8 cellular contexts compared by ENCODE assay signal in the genomic region with DNA sequence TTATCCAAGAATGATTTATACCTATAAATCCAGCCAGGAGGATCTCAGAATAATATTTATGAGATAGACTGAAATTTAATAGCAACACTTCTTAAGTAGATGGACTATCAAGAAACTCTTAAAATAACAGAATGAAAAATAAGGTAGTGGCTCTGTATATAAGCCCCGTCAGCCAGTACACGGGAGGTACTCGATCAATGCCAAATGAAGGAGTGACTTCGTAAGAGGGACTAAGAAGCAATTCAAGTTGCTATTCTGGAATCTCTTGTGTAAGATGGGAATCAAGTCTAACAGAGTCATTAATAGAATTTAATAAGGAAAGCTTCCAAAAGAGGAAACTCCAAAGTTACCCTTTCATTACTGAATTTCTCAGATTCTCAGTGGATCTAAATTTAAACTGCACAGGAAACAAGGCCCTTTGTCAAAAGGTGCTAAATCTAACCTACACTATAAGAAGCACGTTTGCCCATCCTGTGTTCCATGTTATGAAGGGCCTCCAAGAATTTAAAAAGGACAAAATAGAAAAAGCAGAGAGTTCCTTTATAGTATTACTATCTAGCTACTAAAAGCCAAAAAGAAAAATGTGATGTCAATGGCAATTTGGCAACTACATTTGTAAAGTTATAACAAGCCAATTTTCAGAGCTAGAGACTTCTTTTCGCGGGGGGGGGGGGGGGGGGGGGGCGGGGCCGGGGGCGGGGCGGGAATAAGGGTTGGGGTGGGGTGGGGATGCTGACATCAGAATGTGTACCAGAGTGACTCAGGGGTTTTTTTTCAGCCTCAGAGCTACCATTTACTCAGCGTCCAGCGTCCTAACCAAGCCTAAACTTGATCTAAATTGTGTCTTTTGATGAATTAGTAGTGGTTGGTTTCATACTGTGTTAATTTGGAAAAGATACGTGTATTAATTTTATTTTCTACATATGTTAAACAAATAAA.
DNase-seq lines count a peak whose midpoint lies in the region; TF ChIP-seq lines count a peak whose summit lies in the region.
"Had no signal": no experiment of that assay in that cellular context is flagged by ENCODE, and none has a peak within 500 bp of the region (broad histone marks: within the 10 kb centered on the region; RNA-seq: fewer than 3 reads in every experiment).

No MANE protein-coding gene starts in this region.

- H3K27me3 Mint-ChIP-seq in chondrocyte (ENCODE audit: low read depth) (no peaks in the 10 kb centered on the region), nephron (ENCODE audit: low read depth) (peaks cover 5% of the 10 kb centered on the region)

- peaks cover 4% of the 10 kb centered on the region for H3K36me3 Mint-ChIP-seq in chondrocyte (ENCODE audit: low read depth)
- no peaks in the 10 kb centered on the region for H3K36me3 Mint-ChIP-seq in nephron (ENCODE audit: low read depth)

- H3K4me1 Mint-ChIP-seq in chondrocyte (ENCODE audit: low read depth) (peaks cover 48% of the 10 kb centered on the region), nephron (peaks cover 31% of the 10 kb centered on the region)

- H3K27ac Mint-ChIP-seq in chondrocyte (ENCODE audit: unreplicated experiment) (peak overlapping the region; percentile 46), nephron (peak overlapping the region in 2 of 3 experiments; percentile 66 to 70)

- no peak for TF ChIP-seq CTCF in chondrocyte (IDR thresholded peaks at IDR 0.05)
- no peak for TF ChIP-seq CTCF in nephron (IDR thresholded peaks at IDR 0.05; ENCODE audit: unreplicated experiment in 3 of 3)

- DNase-seq in ELR (ENCODE audit: low read depth) (peak; percentile 70), HT-29 (ENCODE audit: low spot score) (peak; percentile 12), chondrocyte (ENCODE audit: low spot score) (no peak), C1 segment of cervical spinal cord (lab: John Stamatoyannopoulos, UW) (no peak), NCI-H1105 treated with DMSO at 0.1 percent for 48 hours (lab: John Stamatoyannopoulos, UW) (no peak), COLO829 (ENCODE audit: low spot score) (no peak)
- DNase-seq: NCI-H1694 had no signal

- H3K9me3 Mint-ChIP-seq in chondrocyte (ENCODE audit: low read depth) (no peaks in the 10 kb centered on the region), nephron (no peaks in the 10 kb centered on the region)

- H3K4me3 Mint-ChIP-seq in chondrocyte (ENCODE audit: unreplicated experiment) = no peak overlapping the region
- no peak overlapping the region for H3K4me3 Mint-ChIP-seq in nephron

Comparison
In these comparisons a context has a peak if more than half of its experiments do, and no peak if none do; other contexts are left out.
1. DNase-seq: peak in ELR (single experiment) and HT-29 (single experiment); none in chondrocyte (single experiment), C1 segment of cervical spinal cord (0 of 14), NCI-H1105 treated with DMSO at 0.1 percent for 48 hours (single experiment) and COLO829 (single experiment).